In genomic region chr1:41393993-41394392, GRCh38 we compare ENCODE assay signal across 22 cellular contexts. TPM values are rescaled to one million over a fixed set of nuclear protein-coding genes. Genes with fewer than 3 reads are reported as not detected.
DNase-seq lines count a peak whose midpoint lies in the region; ATAC-seq and TF ChIP-seq lines count a peak whose summit lies in the region.
"Had no signal": no experiment of that assay in that cellular context is flagged by ENCODE, and none has a peak within 500 bp of the region (broad histone marks: within the 10 kb centered on the region; RNA-seq: fewer than 3 reads in every experiment).

No MANE protein-coding gene starts in this region.

- ATAC-seq in right cardiac atrium (no peak), WTC11 (no peak), GM21723 (IDR thresholded peaks at IDR 0.05; ENCODE audit: unreplicated experiment) (no peak), left colon (no peak)

- DNase-seq in right cardiac atrium (peak in 2 of 3 donors; percentile 1 to 21), right atrium auricular region (ENCODE audit: low spot score) (no peak), WTC11 (ENCODE audit: low spot score) (no peak), type B pancreatic cell (ENCODE audit: extremely low spot score, unreplicated experiment) (no peak), hippocampal formation (lab: John Stamatoyannopoulos, UW) (no peak), left colon (no peak)
- DNase-seq: 8988T; CD4-positive, alpha-beta T cell; GDM1; Kasumi-1; NCI-H1105; NCI-H146; NCI-H1930; NCI-H2107; NCI-H446; NCI-H524 treated with DMSO at 0.1 percent for 48 hours; SHP77 treated with DMSO at 0.1 percent for 48 hours had no signal

- H3K27ac Mint-ChIP-seq in WTC11 (no peak overlapping the region), type B pancreatic cell (peak overlapping the region; percentile 21)
- H3K27ac Mint-ChIP-seq: CD4-positive, alpha-beta T cell had no signal

- H3K9me3 ChIP-seq in right cardiac atrium (ENCODE audit: control insufficient read depth, low read length) (no peaks in the 10 kb centered on the region), right atrium auricular region (no peaks in the 10 kb centered on the region), iPS-20b (ENCODE audit: insufficient read depth, low read depth, low read length) (no peaks in the 10 kb centered on the region)

- CTCF ChIA-PET in WTC11 (lab: Charles Lee): interaction anchor here (0.6 to 5.2 kb wide), 19 partner anchors 8 to 99 kb away, joined by 3 to 106 read pairs (median 10); partner anchors contain the start of gene FOXO6

- H3K27me3 ChIP-seq in right cardiac atrium (ENCODE audit: control insufficient read depth, insufficient read depth) (no peaks in the 10 kb centered on the region), right atrium auricular region (no peaks in the 10 kb centered on the region), iPS-20b (ENCODE audit: insufficient read depth, low read length) (peaks cover 24% of the 10 kb centered on the region; the same call in 1 of the 2 replicates)

- no peak overlapping the region for H3K9ac ChIP-seq in iPS-20b (ENCODE audit: low read depth, low read length)

- no peak overlapping the region for H3K27ac ChIP-seq in right cardiac atrium (ENCODE audit: low read length)
- no peak overlapping the region for H3K27ac ChIP-seq in right atrium auricular region
- H3K27ac ChIP-seq in iPS-20b (ENCODE audit: low read length): no peak overlapping the region

- H3K27me3 Mint-ChIP-seq in WTC11 (ENCODE audit: low read depth): no peaks in the 10 kb centered on the region; the same call in none of the 2 replicates
- H3K27me3 Mint-ChIP-seq in type B pancreatic cell: peaks cover 20% of the 10 kb centered on the region

- H3K9me3 Mint-ChIP-seq in WTC11 (no peaks in the 10 kb centered on the region), type B pancreatic cell (no peaks in the 10 kb centered on the region)
- H3K9me3 Mint-ChIP-seq: CD4-positive, alpha-beta T cell had no signal

- H3K4me3 ChIP-seq in right cardiac atrium (ENCODE audit: low read length) (no peak overlapping the region), right atrium auricular region (no peak overlapping the region), iPS-20b (ENCODE audit: low read length) (peak overlapping the region; percentile 39; the same call in 1 of the 2 replicates)
- H3K4me3 ChIP-seq: GM12878, K562 had no signal

- TF ChIP-seq CTCF in right atrium auricular region (IDR thresholded peaks at IDR 0.05): no peak
- TF ChIP-seq CTCF in WTC11 (IDR thresholded peaks at IDR 0.05): no peak
- no peak for TF ChIP-seq CTCF in type B pancreatic cell (conservative IDR thresholded peaks at IDR 0.05)

- H3K36me3 ChIP-seq in right atrium auricular region (no peaks in the 10 kb centered on the region), iPS-20b (ENCODE audit: insufficient read depth, low read depth, low read length) (no peaks in the 10 kb centered on the region)

- H3K36me3 Mint-ChIP-seq in WTC11 (no peaks in the 10 kb centered on the region), type B pancreatic cell (no peaks in the 10 kb centered on the region)

- WGBS in right cardiac atrium: 72% methylated on average over 3 of the region's 3 CpGs

- POLR2A ChIA-PET in WTC11 (lab: Charles Lee): no interaction called here

- intact Hi-C loops in right cardiac atrium (cut with DNase I) (no loop called here), left colon (cut with DNase I, micrococcal nuclease) (no loop called here)

- H3K4me1 Mint-ChIP-seq in WTC11 (peaks cover 52% of the 10 kb centered on the region), type B pancreatic cell (ENCODE audit: unreplicated experiment) (peaks cover 52% of the 10 kb centered on the region)

- peaks cover 1% of the 10 kb centered on the region for H3K4me1 ChIP-seq in right cardiac atrium (ENCODE audit: control insufficient read depth, insufficient read depth, low read length)
- H3K4me1 ChIP-seq in right atrium auricular region: peaks cover 0 to 27% of the 10 kb centered on the region in 2 donors
- H3K4me1 ChIP-seq in iPS-20b (ENCODE audit: insufficient read depth, low read length): peaks cover 20% of the 10 kb centered on the region

- H3K4me3 Mint-ChIP-seq in WTC11 (peak overlapping the region; percentile 49), type B pancreatic cell (no peak overlapping the region)
- H3K4me3 Mint-ChIP-seq: CD4-positive, alpha-beta T cell had no signal

TF ChIP-seq in WTC11, 78 proteins besides CTCF, POLR2A, EP300 and RAD21:
- TF ChIP-seq SOX15 (CRISPR knock-in tag; IDR thresholded peaks at IDR 0.05) (no peak), ZBTB43 (CRISPR knock-in tag; IDR thresholded peaks at IDR 0.05) (no peak), ZNF423 (CRISPR knock-in tag; IDR thresholded peaks at IDR 0.05) (no peak), E2F1 (CRISPR knock-in tag; IDR thresholded peaks at IDR 0.05) (no peak)

RNA-seq across cellular contexts. Expression of gene FOXO6, which starts 32.8 kb away (rescaled TPM):
- 1 to 10 TPM; 1.9 to 7.0 (median 5.3) TPM for total RNA-seq in right cardiac atrium
- 1.1 TPM for polyA plus RNA-seq in right cardiac atrium
- total RNA-seq in right atrium auricular region: 1 to 10 TPM; 1.4 to 1.9 TPM
- total RNA-seq in WTC11 (2021): 5.4 to 7.4 TPM (median 7.0 TPM) in 3 replicates
- total RNA-seq in type B pancreatic cell (ENCODE audit: low replicate concordance): 9.9 and 21.1 TPM in 2 replicates
- under 1 TPM; 0.52 to 0.75 TPM for total RNA-seq in left colon
- total RNA-seq: GM12878, OCI-LY7 had no signal

Comparison
In these comparisons a context has a peak if more than half of its experiments do, and no peak if none do; other contexts are left out.
1. DNase-seq: peak in right cardiac atrium (2 of 3); none in right atrium auricular region (single experiment), WTC11 (single experiment), type B pancreatic cell (single experiment), hippocampal formation (0 of 2) and left colon (0 of 2).